Comparison of ENCODE assay signal across 17 cellular contexts in genomic region chr5:32314658-32315057, GRCh38. TPM values are rescaled to one million over a fixed set of nuclear protein-coding genes. Genes with fewer than 3 reads are reported as not detected.
DNase-seq lines count a peak whose midpoint lies in the region; ATAC-seq, FAIRE-seq and TF ChIP-seq lines count a peak whose summit lies in the region.
"Had no signal": no experiment of that assay in that cellular context is flagged by ENCODE, and none has a peak within 500 bp of the region (broad histone marks: within the 10 kb centered on the region; RNA-seq: fewer than 3 reads in every experiment).

No MANE protein-coding gene starts in this region.

- no peak for ATAC-seq in activated T-cell treated with anti-CD3 and anti-CD28 coated beads, Interleukin-2, amount 50 U/mL, for 72 hours (replicated peaks in 1 of 2)
- ATAC-seq in HepG2 = no peak
- no peak for ATAC-seq in HG02870 (IDR thresholded peaks at IDR 0.05; ENCODE audit: unreplicated experiment)

- BruUV-seq in MCF 10A (replicated peaks; lab: Mats Ljungman, UMichigan) (no TSS peak), mammary epithelial cell (replicated peaks; lab: Mats Ljungman, UMichigan) (no TSS peak), HepG2 (replicated peaks; lab: Mats Ljungman, UMichigan) (TSS peak; percentile 66)

- peaks cover 15% of the 10 kb centered on the region for H3K4me1 Mint-ChIP-seq in MCF 10A (ENCODE audit: insufficient read depth, unreplicated experiment)
- peaks cover 30% of the 10 kb centered on the region for H3K4me1 Mint-ChIP-seq in activated T-cell treated with anti-CD3 and anti-CD28 coated beads, Interleukin-2, amount 50 U/mL, for 72 hours (ENCODE audit: low read depth)

- 96% methylated on average over 5 of the region's 5 CpGs for WGBS in mammary epithelial cell (ENCODE audit: low coverage, missing lambda C conversion rate)
- WGBS in HepG2 (ENCODE audit: low lambda C conversion rate) = 1% methylated on average over 5 of the region's 5 CpGs

- FAIRE-seq in HepG2 (lab: Jason Lieb, UNC) = peak; percentile 77
- FAIRE-seq: urothelium cell line had no signal

- no peaks in the 10 kb centered on the region for H3K27me3 Mint-ChIP-seq in MCF 10A (ENCODE audit: insufficient read depth, unreplicated experiment)
- no peaks in the 10 kb centered on the region for H3K27me3 Mint-ChIP-seq in activated T-cell treated with anti-CD3 and anti-CD28 coated beads, Interleukin-2, amount 50 U/mL, for 72 hours (ENCODE audit: low read depth)

- no peak for DNase-seq in MCF 10A (ENCODE audit: unreplicated experiment)
- DNase-seq in mammary epithelial cell = no peak
- no peak for DNase-seq in activated T-cell treated with anti-CD3 and anti-CD28 coated beads, Interleukin-2, amount 50 U/mL, for 72 hours
- peak; percentile 65 for DNase-seq in HepG2 (ENCODE audit: low spot score)
- no peak for DNase-seq in SIG-M5 treated with dmso at 0.1 percent for 504 hours (lab: John Stamatoyannopoulos, UW; ENCODE audit: unreplicated experiment)
- DNase-seq in effector memory CD4-positive, alpha-beta T cell = no peak
- DNase-seq in SW 1271 (lab: John Stamatoyannopoulos, UW) = no peak
- DNase-seq: AML-193, DND-41, GM23248, mesendoderm, NCI-H2029 treated with DMSO at 0.1 percent for 48 hours, NCI-H774, RPMI8226 had no signal

- H3K4me3 Mint-ChIP-seq in MCF 10A (ENCODE audit: unreplicated experiment) = peak overlapping the region; percentile 24
- peak overlapping the region; percentile 53 to 59 for H3K4me3 Mint-ChIP-seq in activated T-cell treated with anti-CD3 and anti-CD28 coated beads, Interleukin-2, amount 50 U/mL, for 72 hours

- H3K27ac ChIP-seq in mammary epithelial cell (ENCODE audit: insufficient read depth, low read depth, low read length) = no peak overlapping the region
- H3K27ac ChIP-seq in HepG2 (ENCODE audit: extremely low read length, insufficient read depth, low read length) = peak overlapping the region; percentile 95
- no peak overlapping the region for H3K27ac ChIP-seq in effector memory CD4-positive, alpha-beta T cell (ENCODE audit: insufficient read depth, low read length, poor library complexity, severe bottlenecking)
- H3K27ac ChIP-seq: GM23248, skin epidermis had no signal

- H3K9ac ChIP-seq in mammary epithelial cell (ENCODE audit: insufficient read depth, low read length) = no peak overlapping the region
- peak overlapping the region; percentile 30; the same call in 1 of the 2 replicates for H3K9ac ChIP-seq in HepG2 (ENCODE audit: insufficient read depth, low read depth, low read length)
- H3K9ac ChIP-seq: GM23248 had no signal

- no peak for TF ChIP-seq POLR2A in HepG2 (IDR thresholded peaks at IDR 0.05; ENCODE audit: insufficient read depth in 1 of 2, low read depth in 2 of 2, low read length in 2 of 2)

- H3K79me2 ChIP-seq in mammary epithelial cell (ENCODE audit: insufficient read depth, low read length) = peaks cover 30% of the 10 kb centered on the region
- H3K79me2 ChIP-seq in HepG2 (ENCODE audit: insufficient read depth, low read length) = peaks cover 30% of the 10 kb centered on the region

- H3K27me3 ChIP-seq in mammary epithelial cell (ENCODE audit: insufficient read depth, low read length) = no peaks in the 10 kb centered on the region
- no peaks in the 10 kb centered on the region for H3K27me3 ChIP-seq in HepG2 (ENCODE audit: control insufficient read depth in 1 of 2, insufficient read depth in 2 of 2, low read length in 2 of 2)
- H3K27me3 ChIP-seq in effector memory CD4-positive, alpha-beta T cell (replicated peaks; ENCODE audit: control insufficient read depth, insufficient read depth, low read length, poor library complexity, severe bottlenecking) = no peaks in the 10 kb centered on the region

- H3K9me3 ChIP-seq in mammary epithelial cell (replicated peaks; ENCODE audit: insufficient read depth, low read length) = no peaks in the 10 kb centered on the region
- H3K9me3 ChIP-seq in HepG2 (ENCODE audit: low read length) = no peaks in the 10 kb centered on the region
- H3K9me3 ChIP-seq in effector memory CD4-positive, alpha-beta T cell (ENCODE audit: control insufficient read depth, low read length) = no peaks in the 10 kb centered on the region

- in situ Hi-C loops in mammary epithelial cell (cut with MboI; ENCODE audit: low sequenced_read_pairs in 2 of 2) (no loop called here), HepG2 (cut with HindIII; ENCODE audit: extremely low pct_ligation_motif_present, low pct_unique_long_range_greater_than_20kb) (loop anchor here (5.0 kb wide), 1 partner anchor 77 kb away; no protein-coding TSS in a partner anchor)

- no peaks in the 10 kb centered on the region for H3K36me3 ChIP-seq in mammary epithelial cell (ENCODE audit: insufficient read depth, low read length)
- no peaks in the 10 kb centered on the region for H3K36me3 ChIP-seq in HepG2 (replicated peaks in 1 of 2; ENCODE audit: control insufficient read depth in 1 of 2, insufficient read depth in 2 of 2, low read length in 2 of 2)
- H3K36me3 ChIP-seq in effector memory CD4-positive, alpha-beta T cell (ENCODE audit: control insufficient read depth, insufficient read depth, low read length) = no peaks in the 10 kb centered on the region

- intact Hi-C loops in MCF 10A (cut with micrococcal nuclease) = no loop called here
- intact Hi-C loops in mammary epithelial cell (cut with micrococcal nuclease) = no loop called here
- intact Hi-C loops in HepG2 (cut with micrococcal nuclease; ENCODE audit: unreplicated experiment) = loop anchor here (2.0 to 5.0 kb wide), 4 partner anchors 16 to 258 kb away; partner anchors contain the start of gene GOLPH3

- H3K4me2 ChIP-seq in mammary epithelial cell (ENCODE audit: insufficient read depth, low read depth, low read length) (no peak overlapping the region), HepG2 (ENCODE audit: low read depth, low read length) (peak overlapping the region; percentile 46)

- H2AFZ ChIP-seq in mammary epithelial cell (ENCODE audit: low read depth, low read length) (no peak overlapping the region), HepG2 (ENCODE audit: low read length) (no peak overlapping the region)
- H2AFZ ChIP-seq: GM23248 had no signal

- H3K36me3 Mint-ChIP-seq in MCF 10A (ENCODE audit: insufficient read depth, unreplicated experiment) = peaks cover 6% of the 10 kb centered on the region
- peaks cover 0 to 2% of the 10 kb centered on the region in 2 donors for H3K36me3 Mint-ChIP-seq in activated T-cell treated with anti-CD3 and anti-CD28 coated beads, Interleukin-2, amount 50 U/mL, for 72 hours (ENCODE audit: insufficient read depth in 2 of 2)

- no peak overlapping the region for H3K4me3 ChIP-seq in mammary epithelial cell (replicated peaks in 1 of 3; ENCODE audit: insufficient read depth in 1 of 3, low read depth in 2 of 3, low read length in 3 of 3)
- peak overlapping the region; percentile 3 to 74 (median 36); a peak in 4 of 6 replicates for H3K4me3 ChIP-seq in HepG2 (replicated peaks in 1 of 3; ENCODE audit: insufficient read depth in 1 of 3, low read depth in 2 of 3, low read length in 3 of 3)
- no peak overlapping the region for H3K4me3 ChIP-seq in effector memory CD4-positive, alpha-beta T cell (ENCODE audit: insufficient read depth, low read depth, low read length, poor library complexity, severe bottlenecking)
- H3K4me3 ChIP-seq: GM23248, skin epidermis had no signal

- H3K4me1 ChIP-seq in mammary epithelial cell (ENCODE audit: insufficient read depth, low read length) (peaks cover 16% of the 10 kb centered on the region), HepG2 (ENCODE audit: insufficient read depth, low read length) (peaks cover 66% of the 10 kb centered on the region)
- H3K4me1 ChIP-seq in effector memory CD4-positive, alpha-beta T cell (ENCODE audit: control insufficient read depth, insufficient read depth, low read length, poor library complexity, severe bottlenecking) = peaks cover 7% of the 10 kb centered on the region

- TF ChIP-seq CTCF in MCF 10A (IDR thresholded peaks at IDR 0.05; ENCODE audit: unreplicated experiment) = no peak
- no peak for TF ChIP-seq CTCF in mammary epithelial cell (conservative IDR thresholded peaks at IDR 0.05 in 1 of 2, IDR thresholded peaks at IDR 0.05 in 1 of 2; ENCODE audit: extremely low read depth in 1 of 2, insufficient read depth in 1 of 2, low read depth in 1 of 2, low read length in 2 of 2)
- no peak for TF ChIP-seq CTCF in HepG2 (CRISPR knock-in tag; IDR thresholded peaks at IDR 0.05)

- POLR2A ChIA-PET in MCF 10A (lab: Yijun Ruan, JAX) (interaction anchor here (0.6 kb wide), 2 partner anchors 9 to 31 kb away, joined by 3 to 4 read pairs; no protein-coding TSS in a partner anchor), HepG2 (lab: Yijun Ruan, JAX) (interaction anchor here (1.9 to 3.7 kb wide), 3 partner anchors 10 to 81 kb away, joined by 5 to 32 read pairs (median 28); no protein-coding TSS in a partner anchor)

- dilution Hi-C loops in mammary epithelial cell (cut with HindIII; ENCODE audit: low sequenced_read_pairs) = loop anchor here (5.0 kb wide), 1 partner anchor 52 kb away; no protein-coding TSS in a partner anchor

- no peak overlapping the region for H3K27ac Mint-ChIP-seq in MCF 10A (ENCODE audit: low read depth, unreplicated experiment)
- H3K27ac Mint-ChIP-seq in activated T-cell treated with anti-CD3 and anti-CD28 coated beads, Interleukin-2, amount 50 U/mL, for 72 hours = no peak overlapping the region

- TF ChIP-seq EP300 in HepG2 (IDR thresholded peaks at IDR 0.05; ENCODE audit: low read depth in 2 of 2, low read length in 2 of 2) (peak in 1 of 2 experiments; percentile 85; a peak in 2 of 4 replicates), HepG2 (CRISPR knock-in tag; IDR thresholded peaks at IDR 0.05; ENCODE audit: borderline replicate concordance) (no peak)

- no peak for TF ChIP-seq RAD21 in HepG2 (CRISPR knock-in tag; IDR thresholded peaks at IDR 0.05)

- CTCF ChIA-PET in MCF 10A (lab: Yijun Ruan, JAX) (interaction anchor here (1.1 kb wide), 1 partner anchor 22 kb away, joined by 3 read pairs; no protein-coding TSS in a partner anchor), mammary epithelial cell (lab: Charles Lee; ENCODE audit: low non-redundant PET) (no interaction called here), HepG2 (lab: Yijun Ruan, JAX; ENCODE audit: low intra/inter-chr PET ratio, low total read pairs) (no interaction called here)

- H3K9me3 Mint-ChIP-seq in MCF 10A (ENCODE audit: unreplicated experiment) = no peaks in the 10 kb centered on the region
- no peaks in the 10 kb centered on the region for H3K9me3 Mint-ChIP-seq in activated T-cell treated with anti-CD3 and anti-CD28 coated beads, Interleukin-2, amount 50 U/mL, for 72 hours

- no peaks in the 10 kb centered on the region for H4K20me1 ChIP-seq in mammary epithelial cell (ENCODE audit: insufficient read depth, low read length)
- H4K20me1 ChIP-seq in HepG2 (ENCODE audit: insufficient read depth, low read length) = 0 out of 2 replicates have a peak, but pooled peaks cover 12% of the 10 kb centered on the region

RNA-seq across cellular contexts. Expression of gene MTMR12, which starts 1.9 kb away (rescaled TPM):
- total RNA-seq in MCF 10A (2022) = 24.4 and 25.4 TPM in 2 replicates
- total RNA-seq in mammary epithelial cell = 10 to 100 TPM; 21.0 to 37.5 TPM
- 13.3 TPM for polyA plus RNA-seq in mammary epithelial cell
- 30.5 TPM for polyA minus RNA-seq in mammary epithelial cell
- 10 to 100 TPM; 22.1 to 23.5 TPM for total RNA-seq in activated T-cell treated with anti-CD3 and anti-CD28 coated beads, Interleukin-2, amount 50 U/mL, for 72 hours
- total RNA-seq in HepG2 (2016; rRNA removed; fragmentation: Illumina TruSeq; extraction: Trizol) = 36.6 and 56.5 TPM in 2 replicates
- total RNA-seq in HepG2 (2016; cell fraction: cytosol; rRNA removed; fragmentation: Illumina TruSeq; extraction: Trizol; ENCODE audit: low read depth) = 16.0 and 20.1 TPM in 2 replicates
- 37.6 and 51.8 TPM in 2 replicates for total RNA-seq in HepG2 (2016; cell fraction: insoluble cytoplasmic fraction; rRNA removed; fragmentation: Illumina TruSeq; extraction: Trizol)
- total RNA-seq in HepG2 (2016; cell fraction: membrane; rRNA removed; fragmentation: Illumina TruSeq; extraction: Trizol) = 41.8 and 44.0 TPM in 2 replicates
- total RNA-seq in HepG2 (2016; cell fraction: nucleus; rRNA removed; fragmentation: Illumina TruSeq; extraction: Trizol) = 34.2 and 34.9 TPM in 2 replicates
- polyA plus RNA-seq in HepG2 (2011; rRNA removed) = 21.3 and 23.4 TPM in 2 replicates
- 15.2 and 20.5 TPM in 2 replicates for polyA plus RNA-seq in HepG2 (2011; cell fraction: cytosol; rRNA removed)
- 10.6 and 13.1 TPM in 2 replicates for polyA plus RNA-seq in HepG2 (2011; cell fraction: nucleus; rRNA removed)
- 22.1 and 25.4 TPM in 2 replicates for polyA plus RNA-seq in HepG2 (2012)
- 5.0 and 5.4 TPM in 2 replicates for polyA plus RNA-seq in HepG2 (2016; cell fraction: cytosol; fragmentation: Illumina TruSeq; extraction: Trizol; ENCODE audit: low read depth)
- polyA plus RNA-seq in HepG2 (2016; cell fraction: insoluble cytoplasmic fraction; fragmentation: Illumina TruSeq; extraction: Trizol; ENCODE audit: low read depth) = 37.5 and 39.4 TPM in 2 replicates
- 18.7 and 19.5 TPM in 2 replicates for polyA plus RNA-seq in HepG2 (2016; cell fraction: membrane; fragmentation: Illumina TruSeq; extraction: Trizol; ENCODE audit: low read depth)
- polyA plus RNA-seq in HepG2 (2016; cell fraction: nucleus; fragmentation: Illumina TruSeq; extraction: Trizol; ENCODE audit: insufficient read depth, low read depth) = 32.6 and 33.7 TPM in 2 replicates
- polyA minus RNA-seq in HepG2 (2011; rRNA and poly(A)+ RNA removed; ENCODE audit: low replicate concordance) = 31.8 and 33.8 TPM in 2 replicates
- polyA minus RNA-seq in HepG2 (2011; cell fraction: cytosol; rRNA and poly(A)+ RNA removed) = 29.0 and 31.6 TPM in 2 replicates
- polyA minus RNA-seq in HepG2 (2011; cell fraction: nucleus; rRNA and poly(A)+ RNA removed) = 48.2 and 66.6 TPM in 2 replicates

Comparison
In these comparisons a context has a peak if more than half of its experiments do, and no peak if none do; other contexts are left out.
1. H3K4me3 ChIP-seq: peak in HepG2 (3 of 3); none in mammary epithelial cell (0 of 3) and effector memory CD4-positive, alpha-beta T cell (single experiment).